In the genomic region with DNA sequence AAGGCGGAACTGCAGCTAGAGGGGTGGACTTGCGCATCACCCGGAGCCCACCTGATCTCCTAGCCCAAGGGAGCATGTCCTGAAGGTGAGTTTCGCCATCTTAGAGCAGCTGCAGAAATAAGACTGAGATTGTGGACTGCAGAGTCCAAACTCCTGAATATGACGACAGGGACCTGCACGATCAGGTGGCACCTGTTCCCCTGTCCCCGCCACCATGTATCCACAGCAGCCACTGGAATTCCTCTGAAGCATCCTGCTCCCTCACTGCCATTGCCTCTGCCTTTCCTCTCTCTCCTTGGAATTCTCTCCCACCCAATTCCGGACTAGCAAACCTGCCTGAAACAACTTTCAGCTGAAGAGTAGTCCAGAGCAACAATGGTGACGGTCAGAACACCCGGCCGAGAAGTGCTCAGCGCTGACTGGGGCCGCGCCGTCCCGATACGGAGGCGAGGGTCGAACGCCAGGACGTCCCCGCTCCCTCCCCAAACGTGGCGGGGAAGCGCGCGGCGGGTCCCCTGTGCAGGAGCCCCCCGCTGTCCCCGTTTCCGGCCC, we compare ENCODE assay signal across 9 cellular contexts. TPM values are rescaled to one million over a fixed set of nuclear protein-coding genes. Genes with fewer than 3 reads are reported as not detected.
DNase-seq lines count a peak whose midpoint lies in the region; ATAC-seq and TF ChIP-seq lines count a peak whose summit lies in the region.
"Had no signal": no experiment of that assay in that cellular context is flagged by ENCODE, and none has a peak within 500 bp of the region (broad histone marks: within the 10 kb centered on the region; RNA-seq: fewer than 3 reads in every experiment).

No MANE protein-coding gene starts in this region.

- DNase-seq in Karpas-422, result no peak
- no peak for DNase-seq in SW480 (ENCODE audit: low spot score)
- no peak for DNase-seq in superior temporal gyrus (ENCODE audit: extremely low spot score)
- no peak for DNase-seq in inferior parietal cortex (ENCODE audit: extremely low spot score)

- H3K9me3 ChIP-seq in Karpas-422 (ENCODE audit: low read length), result no peaks in the 10 kb centered on the region

- H3K36me3 Mint-ChIP-seq in nephron (ENCODE audit: low read depth), result peaks cover 22% of the 10 kb centered on the region

- no peaks in the 10 kb centered on the region for H3K36me3 ChIP-seq in Karpas-422 (ENCODE audit: insufficient read depth, low read length)

- no peak for TF ChIP-seq CTCF in nephron (IDR thresholded peaks at IDR 0.05; ENCODE audit: unreplicated experiment in 3 of 3)

- peak; percentile 0 for ATAC-seq in GM18520 (IDR thresholded peaks at IDR 0.05; ENCODE audit: unreplicated experiment)
- ATAC-seq in HG02763 (IDR thresholded peaks at IDR 0.05; ENCODE audit: unreplicated experiment), result no peak

- no peaks in the 10 kb centered on the region for H3K9me2 ChIP-seq in Karpas-422 (replicated peaks; ENCODE audit: insufficient read depth, low read length)

- H3K4me1 Mint-ChIP-seq in nephron, result peaks cover 29% of the 10 kb centered on the region

- H3K27me3 ChIP-seq in Karpas-422 (ENCODE audit: low read length), result no peaks in the 10 kb centered on the region

- H3K27me3 Mint-ChIP-seq in nephron (ENCODE audit: low read depth), result peaks cover 7% of the 10 kb centered on the region

- peak overlapping the region; percentile 66 for H3K9ac ChIP-seq in Karpas-422 (ENCODE audit: low read length)

- peak overlapping the region; percentile 92 to 97 (median 95) for H3K4me3 Mint-ChIP-seq in nephron

- peak overlapping the region in 2 of 3 experiments; percentile 15 to 55 for H3K27ac Mint-ChIP-seq in nephron

- peaks cover 10% of the 10 kb centered on the region; the same call in 1 of the 2 replicates for H4K20me1 ChIP-seq in Karpas-422 (ENCODE audit: insufficient read depth, low read depth, low read length)

- H3K4me2 ChIP-seq in Karpas-422 (ENCODE audit: low read depth, low read length, poor library complexity, severe bottlenecking), result peak overlapping the region; percentile 88

- peaks cover 38% of the 10 kb centered on the region for H3K4me1 ChIP-seq in Karpas-422 (ENCODE audit: low read length)

- no peak overlapping the region for H3K27ac ChIP-seq in Karpas-422 (ENCODE audit: low read length)
- H3K27ac ChIP-seq in cingulate gyrus (ENCODE audit: low read depth, low read length), result peak overlapping the region; percentile 2

- peaks cover 15% of the 10 kb centered on the region for H3K9me3 Mint-ChIP-seq in nephron

- peak overlapping the region; percentile 57 for H2AFZ ChIP-seq in Karpas-422 (ENCODE audit: low read length)

- peak overlapping the region; percentile 84 for H3K4me3 ChIP-seq in Karpas-422 (ENCODE audit: low read length)

- peaks cover 43% of the 10 kb centered on the region for H3K79me2 ChIP-seq in Karpas-422 (ENCODE audit: low read length)

RNA-seq across cellular contexts. Expression of a gene that starts 0.7 kb away (rescaled TPM):
- 22.4 and 32.1 TPM in 2 replicates for total RNA-seq in Karpas-422 (2014; rRNA removed; shearing (Covaris generic); ENCODE audit: low replicate concordance)

RNA-seq across cellular contexts. Expression of a gene that starts 15.0 kb away (rescaled TPM):
- 0.18 and 0.26 TPM in 2 replicates for total RNA-seq in Karpas-422 (2014; rRNA removed; shearing (Covaris generic); ENCODE audit: low replicate concordance)
- total RNA-seq: T-helper 1 cell treated with Interleukin-12 subunit alpha and Interleukin-12 subunit beta and Interleukin-4 antibody, amounts not matched to agents 30 ng/mL and 1 ng/mL, for 36 hours had no signal
